ENCODE assay signal across 9 cellular contexts in the genomic region with DNA sequence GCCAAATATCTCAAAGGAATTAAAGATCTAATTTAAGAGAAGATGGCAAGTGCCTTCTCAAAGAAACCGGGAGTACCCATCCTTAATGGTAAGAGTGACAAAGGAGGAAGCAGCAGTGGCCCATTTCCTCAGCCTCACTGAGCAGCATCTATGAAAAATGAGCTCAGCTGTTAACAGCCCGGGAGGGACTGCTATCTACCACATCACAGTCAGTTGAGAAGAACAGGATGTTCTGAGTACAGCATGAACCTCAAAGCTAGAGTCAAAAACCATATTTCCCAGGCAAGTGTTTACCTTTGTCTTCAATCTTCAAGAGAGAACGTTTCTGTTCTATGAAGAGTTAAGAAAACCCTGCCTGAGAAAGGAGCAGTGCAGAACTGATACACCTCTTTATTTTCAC.
A peak's percentile ranks its signal among the peaks of the same experiment; 100 is the strongest.
DNase-seq lines count a peak whose midpoint lies in the region; ATAC-seq and TF ChIP-seq lines count a peak whose summit lies in the region.
"Had no signal": no experiment of that assay in that cellular context is flagged by ENCODE, and none has a peak within 500 bp of the region (broad histone marks: within the 10 kb centered on the region; RNA-seq: fewer than 3 reads in every experiment).

No MANE protein-coding gene starts in this region.

- H3K79me2 ChIP-seq in SK-N-SH (ENCODE audit: insufficient read depth), result no peaks in the 10 kb centered on the region

- H3K9me3 ChIP-seq in BLaER1 (no peaks in the 10 kb centered on the region), testis (no peaks in the 10 kb centered on the region), SK-N-SH (no peaks in the 10 kb centered on the region)

- peaks cover 61% of the 10 kb centered on the region for H3K4me1 ChIP-seq in BLaER1
- peaks cover 12% of the 10 kb centered on the region for H3K4me1 ChIP-seq in testis
- peaks cover 17 to 19% of the 10 kb centered on the region in 2 experiments for H3K4me1 ChIP-seq in SK-N-SH (ENCODE audit: control insufficient read depth in 1 of 2, insufficient read depth in 2 of 2, low read depth in 1 of 2, low read length in 1 of 2)

- H2AFZ ChIP-seq in SK-N-SH (ENCODE audit: low read depth), result no peak overlapping the region

- no peaks in the 10 kb centered on the region for H3F3A ChIP-seq in SK-N-SH (replicated peaks; ENCODE audit: insufficient read depth)

- H4K20me1 ChIP-seq in BLaER1 (no peaks in the 10 kb centered on the region), SK-N-SH (ENCODE audit: insufficient read depth) (no peaks in the 10 kb centered on the region)

- H3K36me3 ChIP-seq in BLaER1 (no peaks in the 10 kb centered on the region), testis (ENCODE audit: low read depth, missing control alignments) (no peaks in the 10 kb centered on the region), SK-N-SH (replicated peaks in 1 of 2; ENCODE audit: control insufficient read depth in 1 of 2, insufficient read depth in 2 of 2, low read length in 1 of 2) (no peaks in the 10 kb centered on the region)
- H3K36me3 ChIP-seq: cardiac muscle cell had no signal

- H3K27me3 ChIP-seq in BLaER1 (no peaks in the 10 kb centered on the region), testis (no peaks in the 10 kb centered on the region), SK-N-SH (ENCODE audit: insufficient read depth) (no peaks in the 10 kb centered on the region)
- H3K27me3 ChIP-seq: cardiac muscle cell had no signal

- H3K4me3 ChIP-seq in BLaER1 (no peak overlapping the region), testis (no peak overlapping the region), SK-N-SH (ENCODE audit: low read depth in 2 of 2, low read length in 1 of 2) (no peak overlapping the region)
- H3K4me3 ChIP-seq: cardiac muscle cell had no signal

- no peaks in the 10 kb centered on the region for H3K9me2 ChIP-seq in SK-N-SH

- H3K27me3 Mint-ChIP-seq in activated naive CD4-positive, alpha-beta T cell treated with anti-CD3 and anti-CD28 coated beads, Interleukin-2, amount 10 ng/mL, durations not matched to agents 7 days and 5 days, result no peaks in the 10 kb centered on the region

- H3K4me3 Mint-ChIP-seq in activated naive CD4-positive, alpha-beta T cell treated with anti-CD3 and anti-CD28 coated beads, Interleukin-2, amount 10 ng/mL, durations not matched to agents 7 days and 5 days, result peak overlapping the region; percentile 31

- ATAC-seq in GM19455 (IDR thresholded peaks at IDR 0.05; ENCODE audit: unreplicated experiment) (peak; percentile 51), HG03575 (IDR thresholded peaks at IDR 0.05; ENCODE audit: extremely low read depth, insufficient number of reproducible peaks, low FRiP score, unreplicated experiment) (peak; percentile 39), left colon (peak; percentile 43)

- H3K4me1 Mint-ChIP-seq in activated naive CD4-positive, alpha-beta T cell treated with anti-CD3 and anti-CD28 coated beads, Interleukin-2, amount 10 ng/mL, durations not matched to agents 7 days and 5 days, result peaks cover 79% of the 10 kb centered on the region

- POLR2A ChIA-PET in SK-N-SH (lab: Yijun Ruan, JAX), result interaction anchor here (1.5 kb wide), 1 partner anchor 115 kb away, joined by 4 read pairs; the partner anchor contains the start of gene BTG1

- TF ChIP-seq POLR2A in testis (IDR thresholded peaks at IDR 0.05), result no peak

- TF ChIP-seq EP300 in SK-N-SH (IDR thresholded peaks at IDR 0.05; ENCODE audit: borderline replicate concordance in 1 of 2, low read depth in 1 of 2, low read length in 1 of 2), result no peak

- 32 to 34% methylated on average over 3 of the region's 3 CpGs for WGBS in testis, 2 donors
- 74% methylated on average over 3 of the region's 3 CpGs for WGBS in SK-N-SH (ENCODE audit: low lambda C conversion rate)

- H3K27ac ChIP-seq in BLaER1 (peak overlapping the region; percentile 14; the same call in 1 of the 2 replicates), testis (peak overlapping the region; percentile 65 to 81), SK-N-SH (ENCODE audit: low read depth in 2 of 2, low read length in 1 of 2) (no peak overlapping the region)
- H3K27ac ChIP-seq: cardiac muscle cell had no signal

- CTCF ChIA-PET in activated naive CD4-positive, alpha-beta T cell treated with anti-CD3 and anti-CD28 coated beads, Interleukin-2, amount 10 ng/mL, durations not matched to agents 7 days and 5 days (lab: Charles Lee), result interaction anchor here (0.7 to 1.7 kb wide), 12 partner anchors 11 to 115 kb away, joined by 3 to 8 read pairs (median 3); partner anchors contain the start of gene BTG1
- CTCF ChIA-PET in SK-N-SH (lab: Yijun Ruan, JAX), result interaction anchor here (1.4 kb wide), 1 partner anchor 649 kb away, joined by 3 read pairs; no protein-coding TSS in a partner anchor

- intact Hi-C loops in left colon (cut with DNase I, micrococcal nuclease), result no loop called here
- intact Hi-C loops in testis (cut with DNase I; ENCODE audit: low total_unique reads), result no loop called here

- peaks cover 17% of the 10 kb centered on the region for H3K36me3 Mint-ChIP-seq in activated naive CD4-positive, alpha-beta T cell treated with anti-CD3 and anti-CD28 coated beads, Interleukin-2, amount 10 ng/mL, durations not matched to agents 7 days and 5 days

- H3K9ac ChIP-seq in BLaER1 (no peak overlapping the region), SK-N-SH (no peak overlapping the region)

- H3K27ac Mint-ChIP-seq in activated naive CD4-positive, alpha-beta T cell treated with anti-CD3 and anti-CD28 coated beads, Interleukin-2, amount 10 ng/mL, durations not matched to agents 7 days and 5 days, result peak overlapping the region; percentile 91

- H3K4me2 ChIP-seq in BLaER1 (peak overlapping the region; percentile 59), SK-N-SH (no peak overlapping the region)

- no peak for TF ChIP-seq RAD21 in SK-N-SH (IDR thresholded peaks at IDR 0.05; ENCODE audit: low read length)

- peak; percentile 77 for DNase-seq in activated naive CD4-positive, alpha-beta T cell treated with anti-CD3 and anti-CD28 coated beads, Interleukin-2, amount 10 ng/mL, durations not matched to agents 7 days and 5 days
- DNase-seq in left colon (peak; percentile 16 to 52), testis (peak; percentile 58), foreskin melanocyte (no peak), SK-N-SH (no peak)

- H3K9me3 Mint-ChIP-seq in activated naive CD4-positive, alpha-beta T cell treated with anti-CD3 and anti-CD28 coated beads, Interleukin-2, amount 10 ng/mL, durations not matched to agents 7 days and 5 days, result peaks cover 9% of the 10 kb centered on the region

- TF ChIP-seq CTCF in testis (IDR thresholded peaks at IDR 0.05), result no peak
- TF ChIP-seq CTCF in SK-N-SH (IDR thresholded peaks at IDR 0.05), result no peak

TF ChIP-seq in SK-N-SH, 30 proteins besides CTCF, POLR2A, EP300 and RAD21:
- no peak for TF ChIP-seq RCOR1 (IDR thresholded peaks at IDR 0.05; ENCODE audit: low read length)

Comparison
In these comparisons a context has a peak if more than half of its experiments do, and no peak if none do; other contexts are left out.
1. H3K27ac ChIP-seq: peak in BLaER1 (single experiment) and testis (2 of 2); none in SK-N-SH (0 of 2).
2. DNase-seq: peak in activated naive CD4-positive, alpha-beta T cell treated with anti-CD3 and anti-CD28 coated beads, Interleukin-2, amount 10 ng/mL, durations not matched to agents 7 days and 5 days (single experiment), left colon (2 of 2) and testis (single experiment); none in foreskin melanocyte (single experiment) and SK-N-SH (single experiment).
3. Peak in every context shown above with its lines, with median percentiles within 50 percentile points of each other: ATAC-seq.